In genomic region chr9:90787771-90788460, GRCh38 we compare ENCODE assay signal across 20 cellular contexts. TPM values are rescaled to one million over a fixed set of nuclear protein-coding genes. Genes with fewer than 3 reads are reported as not detected.
DNase-seq lines count a peak whose midpoint lies in the region; ATAC-seq, FAIRE-seq and TF ChIP-seq lines count a peak whose summit lies in the region.
"Had no signal": no experiment of that assay in that cellular context is flagged by ENCODE, and none has a peak within 500 bp of the region (broad histone marks: within the 10 kb centered on the region; RNA-seq: fewer than 3 reads in every experiment).

No MANE protein-coding gene starts in this region.

- DNase-seq in GM19239 (ENCODE audit: insufficient read length, low spot score) = no peak
- DNase-seq in NCI-H1694 treated with DMSO at 0.1 percent for 48 hours (lab: John Stamatoyannopoulos, UW) = no peak
- DNase-seq in NAMALWA (ENCODE audit: low spot score) = no peak
- no peak for DNase-seq in prostate gland (ENCODE audit: low spot score)
- DNase-seq: activated CD8-positive, alpha-beta memory T cell treated with anti-CD3 and anti-CD28 coated beads, Interleukin-2, amount 50 U/mL, for 4 hours; activated effector memory CD4-positive, alpha-beta T cell treated with anti-CD3 and anti-CD28 coated beads, Interleukin-2, amount 50 U/mL, for 16 hours; caudate nucleus; HFFc6; left colon; NCI-H2171; NCI-H748 treated with DMSO at 0.1 percent for 48 hours; PC-9; posterior cingulate gyrus; stimulated activated CD4-positive, alpha-beta T cell treated with anti-CD3 and anti-CD28 coated beads, Interleukin-4, amount 100 ng/mL, for 1 hour; T1000 had no signal

- no peak for TF ChIP-seq CTCF in prostate gland (IDR thresholded peaks at IDR 0.05)

- no peak for TF ChIP-seq POLR2A in prostate gland (IDR thresholded peaks at IDR 0.05)

- H3K27me3 ChIP-seq in prostate gland (replicated peaks; ENCODE audit: insufficient read depth) = no peaks in the 10 kb centered on the region
- H3K27me3 ChIP-seq: vagina had no signal

- H3K27ac ChIP-seq in prostate gland = no peak overlapping the region
- H3K27ac ChIP-seq: KMS-11, PC-9, vagina had no signal

- no peaks in the 10 kb centered on the region for H3K4me1 ChIP-seq in prostate gland (replicated peaks)
- H3K4me1 ChIP-seq: vagina had no signal

- intact Hi-C loops in prostate gland (cut with DNase I) = no loop called here

- H3K4me3 ChIP-seq in prostate gland = no peak overlapping the region
- H3K4me3 ChIP-seq: PC-9, vagina had no signal

- ATAC-seq in HG02970 (IDR thresholded peaks at IDR 0.05; ENCODE audit: low FRiP score, unreplicated experiment) = peak; percentile 57
- ATAC-seq in HG03558 (IDR thresholded peaks at IDR 0.05; ENCODE audit: extremely low read depth, unreplicated experiment) = peak; percentile 64
- ATAC-seq in HG02798 (IDR thresholded peaks at IDR 0.05; ENCODE audit: poor library complexity, unreplicated experiment) = no peak
- ATAC-seq: left colon had no signal

- no peaks in the 10 kb centered on the region for H3K9me3 ChIP-seq in prostate gland
- H3K9me3 ChIP-seq: vagina had no signal

- H3K36me3 ChIP-seq in prostate gland = no peaks in the 10 kb centered on the region
- H3K36me3 ChIP-seq: vagina had no signal

- WGBS in prostate gland = 82% methylated on average over 4 of the region's 4 CpGs

- FAIRE-seq in GM19239 (lab: Jason Lieb, UNC) = peak; percentile 75

RNA-seq across cellular contexts. Expression of gene SYK, which starts 13.7 kb away (rescaled TPM):
- 10 to 100 TPM in 1 of 2 donors, 1 to 10 TPM in 1; 4.5 to 43.6 TPM for total RNA-seq in prostate gland
- total RNA-seq: HFFc6 had no signal
